1 cellular context compared by ENCODE assay signal in the genomic region with DNA sequence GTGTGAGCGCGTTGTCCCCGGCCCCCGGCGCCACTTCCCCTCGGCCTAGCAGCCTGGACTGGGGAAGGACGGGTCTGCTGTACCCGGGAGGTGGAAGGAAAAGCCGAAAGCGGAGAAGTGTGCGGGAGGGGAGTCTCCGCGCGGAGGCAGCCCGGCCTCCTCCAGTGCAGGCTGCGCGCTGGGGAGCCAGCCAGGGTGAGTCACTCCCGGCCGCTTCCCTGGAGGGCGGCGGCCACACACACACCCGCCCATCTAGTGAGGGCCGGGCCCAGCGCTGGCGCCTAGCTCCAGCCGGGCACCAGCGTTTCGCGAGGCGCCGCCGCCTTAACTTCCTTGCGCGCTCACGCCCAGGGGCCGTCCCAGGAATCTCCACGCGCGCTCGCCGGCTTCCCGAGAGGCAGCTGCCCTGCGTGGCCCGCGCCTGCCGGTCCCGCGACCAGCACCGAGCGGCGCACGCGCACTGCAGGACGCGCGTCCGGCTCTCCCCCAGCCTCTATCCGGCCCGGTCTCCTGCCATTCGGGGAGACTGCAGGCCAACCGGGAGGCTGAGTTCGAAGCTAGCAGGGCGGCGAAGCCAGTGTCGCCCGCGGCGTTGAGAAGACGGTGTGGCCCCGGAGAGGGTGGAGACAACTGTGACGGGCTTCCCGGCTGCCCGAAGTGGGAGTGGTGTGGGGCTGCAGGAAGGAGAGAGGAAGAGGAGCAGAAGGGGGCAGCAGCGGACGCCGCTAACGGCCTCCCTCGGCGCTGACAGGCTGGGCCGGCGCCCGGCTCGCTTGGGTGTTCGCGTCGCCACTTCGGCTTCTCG.
TF ChIP-seq lines count a peak whose summit lies in the region.

JAK2 (plus strand) TSS at position 702 of the 805 bp plus-strand sequence. CDS start 36,716 bp downstream, outside the sequence.

TF ChIP-seq in GM12878, 131 proteins besides CTCF, POLR2A, EP300 and RAD21 (continued from another document and continues in another):
- TF ChIP-seq, protein P1, sequence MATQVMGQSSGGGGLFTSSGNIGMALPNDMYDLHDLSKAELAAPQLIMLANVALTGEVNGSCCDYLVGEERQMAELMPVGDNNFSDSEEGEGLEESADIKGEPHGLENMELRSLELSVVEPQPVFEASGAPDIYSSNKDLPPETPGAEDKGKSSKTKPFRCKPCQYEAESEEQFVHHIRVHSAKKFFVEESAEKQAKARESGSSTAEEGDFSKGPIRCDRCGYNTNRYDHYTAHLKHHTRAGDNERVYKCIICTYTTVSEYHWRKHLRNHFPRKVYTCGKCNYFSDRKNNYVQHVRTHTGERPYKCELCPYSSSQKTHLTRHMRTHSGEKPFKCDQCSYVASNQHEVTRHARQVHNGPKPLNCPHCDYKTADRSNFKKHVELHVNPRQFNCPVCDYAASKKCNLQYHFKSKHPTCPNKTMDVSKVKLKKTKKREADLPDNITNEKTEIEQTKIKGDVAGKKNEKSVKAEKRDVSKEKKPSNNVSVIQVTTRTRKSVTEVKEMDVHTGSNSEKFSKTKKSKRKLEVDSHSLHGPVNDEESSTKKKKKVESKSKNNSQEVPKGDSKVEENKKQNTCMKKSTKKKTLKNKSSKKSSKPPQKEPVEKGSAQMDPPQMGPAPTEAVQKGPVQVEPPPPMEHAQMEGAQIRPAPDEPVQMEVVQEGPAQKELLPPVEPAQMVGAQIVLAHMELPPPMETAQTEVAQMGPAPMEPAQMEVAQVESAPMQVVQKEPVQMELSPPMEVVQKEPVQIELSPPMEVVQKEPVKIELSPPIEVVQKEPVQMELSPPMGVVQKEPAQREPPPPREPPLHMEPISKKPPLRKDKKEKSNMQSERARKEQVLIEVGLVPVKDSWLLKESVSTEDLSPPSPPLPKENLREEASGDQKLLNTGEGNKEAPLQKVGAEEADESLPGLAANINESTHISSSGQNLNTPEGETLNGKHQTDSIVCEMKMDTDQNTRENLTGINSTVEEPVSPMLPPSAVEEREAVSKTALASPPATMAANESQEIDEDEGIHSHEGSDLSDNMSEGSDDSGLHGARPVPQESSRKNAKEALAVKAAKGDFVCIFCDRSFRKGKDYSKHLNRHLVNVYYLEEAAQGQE (IDR thresholded peaks at IDR 0.05; ENCODE audit: low read depth, low read length): no peak; the same call in 1 of the 2 replicates
- TF ChIP-seq, protein P2, sequence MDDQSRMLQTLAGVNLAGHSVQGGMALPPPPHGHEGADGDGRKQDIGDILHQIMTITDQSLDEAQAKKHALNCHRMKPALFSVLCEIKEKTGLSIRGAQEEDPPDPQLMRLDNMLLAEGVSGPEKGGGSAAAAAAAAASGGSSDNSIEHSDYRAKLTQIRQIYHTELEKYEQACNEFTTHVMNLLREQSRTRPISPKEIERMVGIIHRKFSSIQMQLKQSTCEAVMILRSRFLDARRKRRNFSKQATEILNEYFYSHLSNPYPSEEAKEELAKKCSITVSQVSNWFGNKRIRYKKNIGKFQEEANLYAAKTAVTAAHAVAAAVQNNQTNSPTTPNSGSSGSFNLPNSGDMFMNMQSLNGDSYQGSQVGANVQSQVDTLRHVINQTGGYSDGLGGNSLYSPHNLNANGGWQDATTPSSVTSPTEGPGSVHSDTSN (IDR thresholded peaks at IDR 0.05; ENCODE audit: insufficient replicate concordance, low read depth, low read length): no peak
- TF ChIP-seq ZNF217 (IDR thresholded peaks at IDR 0.05) (no peak; the same call in 1 of the 2 replicates), ZNF384 (IDR thresholded peaks at IDR 0.05; ENCODE audit: borderline replicate concordance, low read depth, low read length) (no peak), RCOR1 (conservative IDR thresholded peaks at IDR 0.05; ENCODE audit: low read depth, low read length) (no peak), KLF5 (IDR thresholded peaks at IDR 0.05; ENCODE audit: partially characterized antibody) (no peak), RUNX3 (IDR thresholded peaks at IDR 0.05; ENCODE audit: low read length) (peak; percentile 32; the same call in 1 of the 2 replicates), POLR2AphosphoS2 (IDR thresholded peaks at IDR 0.05; ENCODE audit: low read depth, low read length) (peak; percentile 62; the same call in 1 of the 2 replicates), TBL1XR1 (IDR thresholded peaks at IDR 0.05; ENCODE audit: low read depth, low read length) (no peak), GATAD2B (conservative IDR thresholded peaks at IDR 0.05; ENCODE audit: low read depth) (peak; percentile 84), ATF2 (IDR thresholded peaks at IDR 0.05; ENCODE audit: low read length) (no peak), IRF5 (IDR thresholded peaks at IDR 0.05; ENCODE audit: borderline replicate concordance) (no peak), NFIC (IDR thresholded peaks at IDR 0.05; ENCODE audit: low read depth, low read length) (no peak), PRDM15 (CRISPR knock-in tag; IDR thresholded peaks at IDR 0.05) (no peak), HSF1 (IDR thresholded peaks at IDR 0.05; ENCODE audit: low read depth, low read length) (no peak), CBX5 (IDR thresholded peaks at IDR 0.05; ENCODE audit: low read depth) (peak; percentile 63; the same call in 1 of the 2 replicates), SUZ12 (IDR thresholded peaks at IDR 0.05; ENCODE audit: unreplicated experiment) (no peak), MEF2B (IDR thresholded peaks at IDR 0.05; ENCODE audit: partially characterized antibody, poor library complexity, severe bottlenecking) (no peak), TCF7 (IDR thresholded peaks at IDR 0.05; ENCODE audit: borderline replicate concordance) (no peak), SREBF1 (IDR thresholded peaks at IDR 0.05; ENCODE audit: low read length) (no peak), RFX5 (IDR thresholded peaks at IDR 0.05; ENCODE audit: low read depth, low read length) (no peak), RBBP5 (conservative IDR thresholded peaks at IDR 0.05) (no peak), RELB (IDR thresholded peaks at IDR 0.05; ENCODE audit: low read depth) (peak; percentile 27), TCF3 (IDR thresholded peaks at IDR 0.05; ENCODE audit: borderline replicate concordance, insufficient read depth, low read depth, low read length) (0 out of 2 replicates have a peak, but pooled peaks have one; percentile 18), DPF2 (IDR thresholded peaks at IDR 0.05) (peak; percentile 75), BRCA1 (IDR thresholded peaks at IDR 0.05; ENCODE audit: low read depth, low read length) (no peak), ATF7 (IDR thresholded peaks at IDR 0.05; ENCODE audit: low read depth) (no peak), ASH2L (IDR thresholded peaks at IDR 0.05; ENCODE audit: borderline replicate concordance, low read depth) (peak; percentile 78; the same call in 1 of the 2 replicates)
- TF ChIP-seq, protein P3, sequence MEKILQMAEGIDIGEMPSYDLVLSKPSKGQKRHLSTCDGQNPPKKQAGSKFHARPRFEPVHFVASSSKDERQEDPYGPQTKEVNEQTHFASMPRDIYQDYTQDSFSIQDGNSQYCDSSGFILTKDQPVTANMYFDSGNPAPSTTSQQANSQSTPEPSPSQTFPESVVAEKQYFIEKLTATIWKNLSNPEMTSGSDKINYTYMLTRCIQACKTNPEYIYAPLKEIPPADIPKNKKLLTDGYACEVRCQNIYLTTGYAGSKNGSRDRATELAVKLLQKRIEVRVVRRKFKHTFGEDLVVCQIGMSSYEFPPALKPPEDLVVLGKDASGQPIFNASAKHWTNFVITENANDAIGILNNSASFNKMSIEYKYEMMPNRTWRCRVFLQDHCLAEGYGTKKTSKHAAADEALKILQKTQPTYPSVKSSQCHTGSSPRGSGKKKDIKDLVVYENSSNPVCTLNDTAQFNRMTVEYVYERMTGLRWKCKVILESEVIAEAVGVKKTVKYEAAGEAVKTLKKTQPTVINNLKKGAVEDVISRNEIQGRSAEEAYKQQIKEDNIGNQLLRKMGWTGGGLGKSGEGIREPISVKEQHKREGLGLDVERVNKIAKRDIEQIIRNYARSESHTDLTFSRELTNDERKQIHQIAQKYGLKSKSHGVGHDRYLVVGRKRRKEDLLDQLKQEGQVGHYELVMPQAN (conservative IDR thresholded peaks at IDR 0.05): peak; percentile 28; the same call in 1 of the 2 replicates
- TF ChIP-seq, protein P4, sequence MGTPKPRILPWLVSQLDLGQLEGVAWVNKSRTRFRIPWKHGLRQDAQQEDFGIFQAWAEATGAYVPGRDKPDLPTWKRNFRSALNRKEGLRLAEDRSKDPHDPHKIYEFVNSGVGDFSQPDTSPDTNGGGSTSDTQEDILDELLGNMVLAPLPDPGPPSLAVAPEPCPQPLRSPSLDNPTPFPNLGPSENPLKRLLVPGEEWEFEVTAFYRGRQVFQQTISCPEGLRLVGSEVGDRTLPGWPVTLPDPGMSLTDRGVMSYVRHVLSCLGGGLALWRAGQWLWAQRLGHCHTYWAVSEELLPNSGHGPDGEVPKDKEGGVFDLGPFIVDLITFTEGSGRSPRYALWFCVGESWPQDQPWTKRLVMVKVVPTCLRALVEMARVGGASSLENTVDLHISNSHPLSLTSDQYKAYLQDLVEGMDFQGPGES (IDR thresholded peaks at IDR 0.05): no peak
- TF ChIP-seq, protein P5, sequence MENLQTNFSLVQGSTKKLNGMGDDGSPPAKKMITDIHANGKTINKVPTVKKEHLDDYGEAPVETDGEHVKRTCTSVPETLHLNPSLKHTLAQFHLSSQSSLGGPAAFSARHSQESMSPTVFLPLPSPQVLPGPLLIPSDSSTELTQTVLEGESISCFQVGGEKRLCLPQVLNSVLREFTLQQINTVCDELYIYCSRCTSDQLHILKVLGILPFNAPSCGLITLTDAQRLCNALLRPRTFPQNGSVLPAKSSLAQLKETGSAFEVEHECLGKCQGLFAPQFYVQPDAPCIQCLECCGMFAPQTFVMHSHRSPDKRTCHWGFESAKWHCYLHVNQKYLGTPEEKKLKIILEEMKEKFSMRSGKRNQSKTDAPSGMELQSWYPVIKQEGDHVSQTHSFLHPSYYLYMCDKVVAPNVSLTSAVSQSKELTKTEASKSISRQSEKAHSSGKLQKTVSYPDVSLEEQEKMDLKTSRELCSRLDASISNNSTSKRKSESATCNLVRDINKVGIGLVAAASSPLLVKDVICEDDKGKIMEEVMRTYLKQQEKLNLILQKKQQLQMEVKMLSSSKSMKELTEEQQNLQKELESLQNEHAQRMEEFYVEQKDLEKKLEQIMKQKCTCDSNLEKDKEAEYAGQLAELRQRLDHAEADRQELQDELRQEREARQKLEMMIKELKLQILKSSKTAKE (IDR thresholded peaks at IDR 0.05; ENCODE audit: low read depth, poor library complexity, severe bottlenecking): no peak
